Comparison of ENCODE assay signal across 15 cellular contexts in the genomic region with DNA sequence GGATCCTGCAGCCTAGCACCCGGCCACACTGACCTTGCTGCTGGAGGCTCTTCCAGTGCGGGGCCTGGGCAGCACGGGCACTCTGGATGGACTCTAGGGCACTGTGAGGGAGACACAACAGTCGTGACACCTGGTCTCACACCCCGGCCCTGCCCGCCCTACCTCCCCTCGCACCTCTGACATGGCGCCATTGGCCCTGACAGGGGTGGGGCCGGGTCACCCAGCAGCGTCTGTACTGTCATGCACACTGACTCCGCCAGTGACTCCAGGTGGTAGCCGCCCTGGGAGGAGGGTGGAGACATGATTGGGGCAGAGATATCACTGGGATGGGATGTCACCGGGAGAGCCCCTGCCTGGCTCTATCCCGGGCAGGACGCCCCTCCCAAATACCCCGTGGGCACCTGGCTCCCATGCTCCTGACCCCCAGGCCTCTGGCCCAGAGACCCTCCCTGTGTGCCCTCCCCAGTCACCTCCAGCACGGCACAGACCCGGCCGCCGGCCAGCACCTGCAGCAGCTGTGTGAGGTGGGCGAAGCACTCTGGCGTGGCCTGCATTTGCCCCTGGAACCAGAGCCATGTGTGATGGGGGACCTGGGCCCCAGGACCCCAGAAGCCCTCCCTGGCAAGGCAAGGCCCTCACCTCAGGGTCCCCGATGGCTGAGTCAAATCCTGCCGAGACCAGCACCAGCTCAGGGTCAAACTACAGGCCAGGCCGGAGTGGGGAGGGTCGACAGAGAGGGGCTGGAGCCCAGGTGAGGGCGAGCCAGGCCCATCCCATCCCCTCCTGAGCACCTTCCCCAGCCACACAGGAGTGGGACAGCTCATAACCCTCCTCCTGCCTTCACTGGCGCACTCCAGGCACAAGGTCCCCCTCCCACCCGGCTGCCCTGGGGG. TPM values are rescaled to one million over a fixed set of nuclear protein-coding genes. Genes with fewer than 3 reads are reported as not detected.
DNase-seq lines count a peak whose midpoint lies in the region; ATAC-seq lines count a peak whose summit lies in the region.
"Had no signal": no experiment of that assay in that cellular context is flagged by ENCODE, and none has a peak within 500 bp of the region (broad histone marks: within the 10 kb centered on the region; RNA-seq: fewer than 3 reads in every experiment).

No MANE protein-coding gene starts in this region.

- no peaks in the 10 kb centered on the region for H3K9me3 Mint-ChIP-seq in activated CD8-positive, alpha-beta memory T cell treated with anti-CD3 and anti-CD28 coated beads, Interleukin-2, amount 10 ng/mL, durations not matched to agents 7 days and 5 days (ENCODE audit: low read depth)
- H3K9me3 Mint-ChIP-seq in activated T-helper 2 cell treated with anti-CD3 and anti-CD28 coated beads, Interferon-gamma antibody, Interleukin-2, Interleukin-4, amounts not matched to agents 10 μg/mL and 5 μg/mL and 100 μg/mL, durations not matched to agents 14 hours and 24 hours and 36 hours = no peaks in the 10 kb centered on the region

- peak overlapping the region; percentile 82 for H4K8ac ChIP-seq in neuronal stem cell (ENCODE audit: low read depth, low read length)

- intact Hi-C loops in activated T-helper 2 cell treated with anti-CD3 and anti-CD28 coated beads, Interferon-gamma antibody, Interleukin-2, Interleukin-4, amounts not matched to agents 10 μg/mL and 5 μg/mL and 100 μg/mL, durations not matched to agents 14 hours and 24 hours and 36 hours (cut with micrococcal nuclease) = loop anchor here (10.0 kb wide), 1 partner anchor 276 kb away; a partner anchor contains a TSS

- peak overlapping the region; percentile 43 for H2BK15ac ChIP-seq in neuronal stem cell (ENCODE audit: low read length)

- no peak overlapping the region for H3K18ac ChIP-seq in neuronal stem cell (ENCODE audit: low read length)

- H3K9me3 ChIP-seq in HUES48 (ENCODE audit: control insufficient read depth, insufficient read depth, low read length) = no peaks in the 10 kb centered on the region
- no peaks in the 10 kb centered on the region for H3K9me3 ChIP-seq in neuronal stem cell (replicated peaks in 1 of 2; ENCODE audit: control insufficient read depth in 2 of 2, insufficient read depth in 1 of 2, low read depth in 1 of 2, low read length in 2 of 2)
- H3K9me3 ChIP-seq: HAP-1, sigmoid colon, tibial nerve had no signal

- H3K4me3 ChIP-seq in HUES48 (ENCODE audit: low read depth, low read length) = no peak overlapping the region
- no peak overlapping the region for H3K4me3 ChIP-seq in neuronal stem cell (ENCODE audit: low read length in 2 of 2)
- H3K4me3 ChIP-seq: HAP-1, sigmoid colon, tibial nerve had no signal

- H3K14ac ChIP-seq in neuronal stem cell (ENCODE audit: low read length) = peak overlapping the region; percentile 38

- H2BK5ac ChIP-seq in neuronal stem cell (ENCODE audit: low read length) = no peak overlapping the region

- H3K27me3 ChIP-seq in HUES48 (ENCODE audit: control insufficient read depth, insufficient read depth, low read length) = no peaks in the 10 kb centered on the region
- H3K27me3 ChIP-seq in neuronal stem cell (ENCODE audit: control insufficient read depth in 3 of 3, insufficient read depth in 3 of 3, low read depth in 1 of 3, low read length in 3 of 3) = no peaks in the 10 kb centered on the region
- H3K27me3 ChIP-seq: sigmoid colon, tibial nerve had no signal

- peaks cover 35% of the 10 kb centered on the region for H3K4me1 Mint-ChIP-seq in activated CD8-positive, alpha-beta memory T cell treated with anti-CD3 and anti-CD28 coated beads, Interleukin-2, amount 10 ng/mL, durations not matched to agents 7 days and 5 days
- H3K4me1 Mint-ChIP-seq in activated T-helper 2 cell treated with anti-CD3 and anti-CD28 coated beads, Interferon-gamma antibody, Interleukin-2, Interleukin-4, amounts not matched to agents 10 μg/mL and 5 μg/mL and 100 μg/mL, durations not matched to agents 14 hours and 24 hours and 36 hours (ENCODE audit: low read depth) = peaks cover 10% of the 10 kb centered on the region

- no peak overlapping the region for H2AFZ ChIP-seq in neuronal stem cell (ENCODE audit: low read length)

- peak overlapping the region; percentile 73 for H2BK12ac ChIP-seq in neuronal stem cell (ENCODE audit: low read length)

- CTCF ChIA-PET in activated CD8-positive, alpha-beta memory T cell treated with anti-CD3 and anti-CD28 coated beads, Interleukin-2, amount 10 ng/mL, durations not matched to agents 7 days and 5 days (lab: Charles Lee) = interaction anchor here (1.2 to 1.6 kb wide), 2 partner anchors 8 to 277 kb away, joined by 3 read pairs; a partner anchor contains a TSS

- H3K9ac ChIP-seq in HUES48 (ENCODE audit: low read depth, low read length) (no peak overlapping the region), neuronal stem cell (ENCODE audit: low read depth, low read length, poor library complexity) (peak overlapping the region; percentile 77)
- H3K9ac ChIP-seq: KMS-11 had no signal

- no peak overlapping the region for H2BK120ac ChIP-seq in neuronal stem cell (ENCODE audit: low read depth, low read length)

- no peaks in the 10 kb centered on the region for H3K27me3 Mint-ChIP-seq in activated CD8-positive, alpha-beta memory T cell treated with anti-CD3 and anti-CD28 coated beads, Interleukin-2, amount 10 ng/mL, durations not matched to agents 7 days and 5 days
- H3K27me3 Mint-ChIP-seq in activated T-helper 2 cell treated with anti-CD3 and anti-CD28 coated beads, Interferon-gamma antibody, Interleukin-2, Interleukin-4, amounts not matched to agents 10 μg/mL and 5 μg/mL and 100 μg/mL, durations not matched to agents 14 hours and 24 hours and 36 hours (ENCODE audit: low read depth) = no peaks in the 10 kb centered on the region

- peaks cover 28% of the 10 kb centered on the region for H3K79me1 ChIP-seq in neuronal stem cell (ENCODE audit: low read depth, low read length)

- H2AK5ac ChIP-seq in neuronal stem cell (ENCODE audit: low read depth, low read length) = peak overlapping the region; percentile 75

- H3K4me2 ChIP-seq in neuronal stem cell (ENCODE audit: insufficient read depth, low read length, poor library complexity, severe bottlenecking) = no peak overlapping the region
- H3K4me2 ChIP-seq: KMS-11 had no signal

- H4K91ac ChIP-seq in neuronal stem cell (ENCODE audit: low read depth, low read length, poor library complexity) = peak overlapping the region; percentile 94

- DNase-seq in activated CD8-positive, alpha-beta memory T cell treated with anti-CD3 and anti-CD28 coated beads, Interleukin-2, amount 10 ng/mL, durations not matched to agents 7 days and 5 days = no peak
- no peak for DNase-seq in activated CD8-positive, alpha-beta memory T cell treated with anti-CD3 and anti-CD28 coated beads for 24 hours
- no peak for DNase-seq in activated T-helper 2 cell treated with anti-CD3 and anti-CD28 coated beads, Interferon-gamma antibody, Interleukin-2, Interleukin-4, amounts not matched to agents 10 μg/mL and 5 μg/mL and 100 μg/mL, durations not matched to agents 14 hours and 24 hours and 36 hours (ENCODE audit: low spot score)
- DNase-seq in neuronal stem cell (ENCODE audit: low spot score) = no peak
- no peak for DNase-seq in NCI-H1930 (lab: John Stamatoyannopoulos, UW)
- no peak for DNase-seq in 8988T
- DNase-seq in activated CD4-positive, alpha-beta T cell treated with anti-CD3 and anti-CD28 coated beads for 4 hours = no peak
- DNase-seq: activated CD4-positive, CD25-positive, alpha-beta regulatory T cell treated with anti-CD3 and anti-CD28 coated beads, Interleukin-2, amount 50 U/mL, for 72 hours; DMS79 treated with DMSO at 0.1 percent for 48 hours; occipital lobe; sigmoid colon had no signal

- H3K4me3 Mint-ChIP-seq in activated CD8-positive, alpha-beta memory T cell treated with anti-CD3 and anti-CD28 coated beads, Interleukin-2, amount 10 ng/mL, durations not matched to agents 7 days and 5 days = no peak overlapping the region
- H3K4me3 Mint-ChIP-seq in activated T-helper 2 cell treated with anti-CD3 and anti-CD28 coated beads, Interferon-gamma antibody, Interleukin-2, Interleukin-4, amounts not matched to agents 10 μg/mL and 5 μg/mL and 100 μg/mL, durations not matched to agents 14 hours and 24 hours and 36 hours (ENCODE audit: low read depth) = peak overlapping the region; percentile 26

- peak overlapping the region; percentile 71 for H3K27ac Mint-ChIP-seq in activated CD8-positive, alpha-beta memory T cell treated with anti-CD3 and anti-CD28 coated beads, Interleukin-2, amount 10 ng/mL, durations not matched to agents 7 days and 5 days
- H3K27ac Mint-ChIP-seq in activated T-helper 2 cell treated with anti-CD3 and anti-CD28 coated beads, Interferon-gamma antibody, Interleukin-2, Interleukin-4, amounts not matched to agents 10 μg/mL and 5 μg/mL and 100 μg/mL, durations not matched to agents 14 hours and 24 hours and 36 hours = no peak overlapping the region

- peak overlapping the region; percentile 73 for H3K23ac ChIP-seq in neuronal stem cell (ENCODE audit: low read depth, low read length, poor library complexity)

- H3K27ac ChIP-seq in HUES48 (ENCODE audit: low read depth, low read length) (peak overlapping the region; percentile 47), neuronal stem cell (replicated peaks; ENCODE audit: low read length) (no peak overlapping the region)
- H3K27ac ChIP-seq: KMS-11, sigmoid colon, tibial nerve had no signal

- H3K36me3 Mint-ChIP-seq in activated CD8-positive, alpha-beta memory T cell treated with anti-CD3 and anti-CD28 coated beads, Interleukin-2, amount 10 ng/mL, durations not matched to agents 7 days and 5 days = peaks cover 10% of the 10 kb centered on the region
- H3K36me3 Mint-ChIP-seq in activated T-helper 2 cell treated with anti-CD3 and anti-CD28 coated beads, Interferon-gamma antibody, Interleukin-2, Interleukin-4, amounts not matched to agents 10 μg/mL and 5 μg/mL and 100 μg/mL, durations not matched to agents 14 hours and 24 hours and 36 hours (ENCODE audit: low read depth) = peaks cover 26% of the 10 kb centered on the region

- no CpG with 5 or more reads among the region's 29 CpGs for WGBS in neuronal stem cell (ENCODE audit: extremely low coverage in 2 of 2, insufficient read length in 2 of 2, insufficient replicate concordance in 1 of 2), 2 donors

- H3K4me1 ChIP-seq in HUES48 (ENCODE audit: control insufficient read depth, insufficient read depth, low read length) (peaks cover 15% of the 10 kb centered on the region), neuronal stem cell (ENCODE audit: control insufficient read depth in 2 of 2, insufficient read depth in 1 of 2, low read depth in 1 of 2, low read length in 2 of 2) (peaks cover 28 to 33% of the 10 kb centered on the region in 2 donors)

- no peak for ATAC-seq in activated CD8-positive, alpha-beta memory T cell treated with anti-CD3 and anti-CD28 coated beads, Interleukin-2, amount 10 ng/mL, durations not matched to agents 7 days and 5 days

- no peak overlapping the region for H3K4ac ChIP-seq in neuronal stem cell (ENCODE audit: low read length)

- H3K36me3 ChIP-seq in HUES48 (ENCODE audit: control insufficient read depth, insufficient read depth, low read length) = peaks cover 12% of the 10 kb centered on the region
- H3K36me3 ChIP-seq in neuronal stem cell (replicated peaks in 1 of 2; ENCODE audit: control insufficient read depth in 2 of 2, insufficient read depth in 2 of 2, low read length in 2 of 2) = peaks cover 22 to 46% of the 10 kb centered on the region in 2 donors

RNA-seq across cellular contexts. Expression of a gene that starts 2.6 kb away (rescaled TPM):
- 10 to 100 TPM; 75.2 to 96.3 TPM for total RNA-seq in activated CD8-positive, alpha-beta memory T cell treated with anti-CD3 and anti-CD28 coated beads, Interleukin-2, amount 10 ng/mL, durations not matched to agents 7 days and 5 days
- 60.0 and 62.9 TPM in 2 replicates for total RNA-seq in activated T-helper 2 cell treated with anti-CD3 and anti-CD28 coated beads, Interferon-gamma antibody, Interleukin-2, Interleukin-4, amounts not matched to agents 10 μg/mL and 5 μg/mL and 100 μg/mL, durations not matched to agents 14 hours and 24 hours and 36 hours
- polyA plus RNA-seq in neuronal stem cell (2013, experiment 1 of 2) = 20.1 TPM
- polyA plus RNA-seq in neuronal stem cell (2013, experiment 2 of 2) = 18.8 TPM

RNA-seq across cellular contexts. Expression of a gene that starts 3.6 kb away (rescaled TPM):
- 10 to 100 TPM; 60.9 to 72.0 TPM for total RNA-seq in activated CD8-positive, alpha-beta memory T cell treated with anti-CD3 and anti-CD28 coated beads, Interleukin-2, amount 10 ng/mL, durations not matched to agents 7 days and 5 days
- 48.8 and 49.6 TPM in 2 replicates for total RNA-seq in activated T-helper 2 cell treated with anti-CD3 and anti-CD28 coated beads, Interferon-gamma antibody, Interleukin-2, Interleukin-4, amounts not matched to agents 10 μg/mL and 5 μg/mL and 100 μg/mL, durations not matched to agents 14 hours and 24 hours and 36 hours
- 12.1 TPM for polyA plus RNA-seq in neuronal stem cell (2013, experiment 1 of 2)
- polyA plus RNA-seq in neuronal stem cell (2013, experiment 2 of 2) = 12.1 TPM

RNA-seq across cellular contexts. Expression of a gene that starts 13.0 kb away (rescaled TPM):
- 10 to 100 TPM; 13.9 to 15.8 TPM for total RNA-seq in activated CD8-positive, alpha-beta memory T cell treated with anti-CD3 and anti-CD28 coated beads, Interleukin-2, amount 10 ng/mL, durations not matched to agents 7 days and 5 days
- total RNA-seq in activated T-helper 2 cell treated with anti-CD3 and anti-CD28 coated beads, Interferon-gamma antibody, Interleukin-2, Interleukin-4, amounts not matched to agents 10 μg/mL and 5 μg/mL and 100 μg/mL, durations not matched to agents 14 hours and 24 hours and 36 hours = 16.3 and 17.6 TPM in 2 replicates
- 28.8 TPM for polyA plus RNA-seq in neuronal stem cell (2013, experiment 1 of 2)
- polyA plus RNA-seq in neuronal stem cell (2013, experiment 2 of 2) = 28.1 TPM

RNA-seq across cellular contexts. Expression of a gene that starts 21.7 kb away (rescaled TPM):
- total RNA-seq in activated CD8-positive, alpha-beta memory T cell treated with anti-CD3 and anti-CD28 coated beads, Interleukin-2, amount 10 ng/mL, durations not matched to agents 7 days and 5 days = 10 to 100 TPM; 16.5 to 18.5 TPM
- 19.0 and 20.9 TPM in 2 replicates for total RNA-seq in activated T-helper 2 cell treated with anti-CD3 and anti-CD28 coated beads, Interferon-gamma antibody, Interleukin-2, Interleukin-4, amounts not matched to agents 10 μg/mL and 5 μg/mL and 100 μg/mL, durations not matched to agents 14 hours and 24 hours and 36 hours
- polyA plus RNA-seq in neuronal stem cell (2013, experiment 1 of 2) = 4.0 TPM
- polyA plus RNA-seq in neuronal stem cell (2013, experiment 2 of 2) = 3.6 TPM

RNA-seq across cellular contexts. Expression of a gene that starts 47.6 kb away (rescaled TPM):
- 10 to 100 TPM; 30.0 to 35.6 TPM for total RNA-seq in activated CD8-positive, alpha-beta memory T cell treated with anti-CD3 and anti-CD28 coated beads, Interleukin-2, amount 10 ng/mL, durations not matched to agents 7 days and 5 days
- total RNA-seq in activated T-helper 2 cell treated with anti-CD3 and anti-CD28 coated beads, Interferon-gamma antibody, Interleukin-2, Interleukin-4, amounts not matched to agents 10 μg/mL and 5 μg/mL and 100 μg/mL, durations not matched to agents 14 hours and 24 hours and 36 hours = 26.3 and 26.4 TPM in 2 replicates
- polyA plus RNA-seq in neuronal stem cell (2013, experiment 1 of 2) = 11.5 TPM
- polyA plus RNA-seq in neuronal stem cell (2013, experiment 2 of 2) = 11.4 TPM
